In the genomic region with DNA sequence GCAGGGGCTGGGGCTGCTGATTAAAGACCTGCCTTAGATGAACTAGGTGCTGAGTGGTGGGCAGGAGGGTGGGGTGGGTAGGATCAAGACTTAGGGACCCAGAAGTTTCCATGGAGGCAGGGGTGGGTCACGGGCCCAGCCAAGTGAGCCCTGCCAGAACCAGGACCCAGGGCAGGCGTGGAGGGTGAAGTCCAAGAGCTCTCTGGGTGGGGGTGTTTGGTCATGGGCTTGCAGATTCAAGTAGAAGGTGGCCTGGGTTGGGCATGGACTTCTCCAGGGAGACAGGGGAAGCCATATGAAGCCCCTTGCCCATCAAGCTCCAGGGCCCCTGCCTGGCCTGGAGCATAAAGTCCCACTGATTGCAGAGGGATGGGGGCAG, we compare ENCODE assay signal across 11 cellular contexts.
DNase-seq lines count a peak whose midpoint lies in the region; ATAC-seq and TF ChIP-seq lines count a peak whose summit lies in the region.
"Had no signal": no experiment of that assay in that cellular context is flagged by ENCODE, and none has a peak within 500 bp of the region (broad histone marks: within the 10 kb centered on the region; RNA-seq: fewer than 3 reads in every experiment).

No MANE protein-coding gene starts in this region.

- H3K27ac ChIP-seq in duodenal mucosa (ENCODE audit: low read depth, low read length) (peak overlapping the region; percentile 48), mesodermal cell (ENCODE audit: low read depth, low read length, severe bottlenecking) (peak overlapping the region; percentile 88), spleen (peak overlapping the region; percentile 40 to 83 (median 68))

- no peak for ATAC-seq in activated CD8-positive, alpha-beta T cell treated with anti-CD3 and anti-CD28 coated beads, Interleukin-2, amount 10 ng/mL, durations not matched to agents 7 days and 5 days
- ATAC-seq: PC-3 had no signal

- peaks cover 45% of the 10 kb centered on the region for H3K4me1 Mint-ChIP-seq in activated CD8-positive, alpha-beta T cell treated with anti-CD3 and anti-CD28 coated beads, Interleukin-2, amount 10 ng/mL, durations not matched to agents 7 days and 5 days (ENCODE audit: low read depth)

- intact Hi-C loops in spleen (cut with DNase I; ENCODE audit: low total_unique reads), result loop anchor here (10.0 kb wide), 1 partner anchor 143 kb away; no protein-coding TSS in a partner anchor

- H3K27me3 Mint-ChIP-seq in activated CD8-positive, alpha-beta T cell treated with anti-CD3 and anti-CD28 coated beads, Interleukin-2, amount 10 ng/mL, durations not matched to agents 7 days and 5 days (ENCODE audit: low read depth), result no peaks in the 10 kb centered on the region

- H3K27me3 ChIP-seq in duodenal mucosa (ENCODE audit: control insufficient read depth in 1 of 2, insufficient read depth in 2 of 2, low read length in 2 of 2), result no peaks in the 10 kb centered on the region
- H3K27me3 ChIP-seq in spleen (replicated peaks in 1 of 7), result no peaks in the 10 kb centered on the region

- 92 to 100% methylated on average over 2 of the region's 2 CpGs for WGBS in mesodermal cell (ENCODE audit: insufficient coverage in 2 of 2), 2 experiments
- WGBS in spleen, 5 donors, result 62 to 91% (median 74%) methylated on average over 2 of the region's 2 CpGs

- peak overlapping the region in 1 of 2 donors; percentile 15 for H3K9ac ChIP-seq in duodenal mucosa (ENCODE audit: low read depth in 1 of 2, low read length in 2 of 2)

- H3K36me3 ChIP-seq in duodenal mucosa (ENCODE audit: control insufficient read depth in 1 of 2, insufficient read depth in 2 of 2, low read length in 2 of 2) (no peaks in the 10 kb centered on the region), mesodermal cell (ENCODE audit: control insufficient read depth, insufficient read depth, low read length) (peaks cover 19% of the 10 kb centered on the region), spleen (no peaks in the 10 kb centered on the region)

- H3K9me3 Mint-ChIP-seq in activated CD8-positive, alpha-beta T cell treated with anti-CD3 and anti-CD28 coated beads, Interleukin-2, amount 10 ng/mL, durations not matched to agents 7 days and 5 days (ENCODE audit: insufficient read depth), result no peaks in the 10 kb centered on the region

- H3K36me3 Mint-ChIP-seq in activated CD8-positive, alpha-beta T cell treated with anti-CD3 and anti-CD28 coated beads, Interleukin-2, amount 10 ng/mL, durations not matched to agents 7 days and 5 days (ENCODE audit: low read depth), result no peaks in the 10 kb centered on the region

- H3K4me3 ChIP-seq in duodenal mucosa (ENCODE audit: low read depth in 1 of 2, low read length in 2 of 2), result peak overlapping the region; percentile 26 to 38
- no peak overlapping the region for H3K4me3 ChIP-seq in mesodermal cell (ENCODE audit: extremely low read depth, insufficient read depth, low read length, poor library complexity, severe bottlenecking)
- H3K4me3 ChIP-seq in spleen, result no peak overlapping the region

- no peaks in the 10 kb centered on the region for H3K9me3 ChIP-seq in duodenal mucosa (ENCODE audit: control insufficient read depth in 1 of 2, low read length in 2 of 2)
- no peaks in the 10 kb centered on the region for H3K9me3 ChIP-seq in mesodermal cell (ENCODE audit: control insufficient read depth, low read length)
- H3K9me3 ChIP-seq in spleen, result no peaks in the 10 kb centered on the region

- H3K4me3 Mint-ChIP-seq in activated CD8-positive, alpha-beta T cell treated with anti-CD3 and anti-CD28 coated beads, Interleukin-2, amount 10 ng/mL, durations not matched to agents 7 days and 5 days, result no peak overlapping the region

- CTCF ChIA-PET in activated CD8-positive, alpha-beta T cell treated with anti-CD3 and anti-CD28 coated beads, Interleukin-2, amount 10 ng/mL, durations not matched to agents 7 days and 5 days (lab: Charles Lee), result no interaction called here

- H3K4me1 ChIP-seq in duodenal mucosa (ENCODE audit: control insufficient read depth in 1 of 2, insufficient read depth in 2 of 2, low read length in 2 of 2) (peaks cover 56 to 76% of the 10 kb centered on the region in 2 donors), mesodermal cell (ENCODE audit: control insufficient read depth, insufficient read depth, low read length, poor library complexity, severe bottlenecking) (peaks cover 57% of the 10 kb centered on the region), spleen (peaks cover 39 to 91% (median 69%) of the 10 kb centered on the region in 6 donors)

- peak; percentile 29 for DNase-seq in GM03348 (ENCODE audit: low spot score)
- DNase-seq in spleen, result no peak
- DNase-seq in HCEC 1CT, result no peak
- no peak for DNase-seq in germinal center (ENCODE audit: low spot score)
- DNase-seq in stimulated activated naive CD4-positive, alpha-beta T cell treated with Interleukin-2 at 50 U/mL for 16 hours (lab: John Stamatoyannopoulos, UW), result no peak
- no peak for DNase-seq in activated CD8-positive, alpha-beta T cell treated with anti-CD3 and anti-CD28 coated beads, Interleukin-2, amount 10 ng/mL, durations not matched to agents 7 days and 5 days
- DNase-seq: NCI-H2107, PC-3, T-helper 9 cell had no signal

- POLR2A ChIA-PET in activated CD8-positive, alpha-beta T cell treated with anti-CD3 and anti-CD28 coated beads, Interleukin-2, amount 10 ng/mL, durations not matched to agents 7 days and 5 days (lab: Charles Lee), result no interaction called here

- no peak for TF ChIP-seq POLR2A in spleen (IDR thresholded peaks at IDR 0.05)

- H3K27ac Mint-ChIP-seq in activated CD8-positive, alpha-beta T cell treated with anti-CD3 and anti-CD28 coated beads, Interleukin-2, amount 10 ng/mL, durations not matched to agents 7 days and 5 days, result no peak overlapping the region

- no peak for TF ChIP-seq CTCF in spleen (IDR thresholded peaks at IDR 0.05 in 8 of 11, conservative IDR thresholded peaks at IDR 0.05 in 3 of 11)

Comparison
In these comparisons a context has a peak if more than half of its experiments do, and no peak if none do; other contexts are left out.
1. H3K4me3 ChIP-seq: peak in duodenal mucosa (2 of 2); none in mesodermal cell (single experiment) and spleen (0 of 8).
2. Peak in every context shown above with its lines, with median percentiles within 50 percentile points of each other: H3K27ac ChIP-seq.